In the genomic region with DNA sequence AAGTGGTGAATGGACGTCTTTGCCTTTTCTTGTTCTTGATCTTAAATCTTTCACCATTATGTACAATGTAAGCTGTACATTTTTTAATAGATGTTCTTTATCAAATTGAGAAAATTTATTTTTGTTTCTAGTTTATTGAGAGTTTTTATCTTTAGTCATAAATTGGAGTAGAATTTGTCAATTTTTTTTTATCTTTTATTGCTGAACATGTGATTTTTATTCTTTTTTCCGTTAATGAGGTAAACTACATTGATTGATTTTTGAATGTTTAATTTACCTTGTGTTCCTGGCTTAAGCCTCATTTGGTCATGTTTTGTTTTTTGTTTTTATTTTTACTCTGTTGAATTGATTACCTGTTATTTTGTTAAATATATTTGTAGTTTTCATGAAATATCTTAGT, we compare ENCODE assay signal across 24 cellular contexts.
"Had no signal": no experiment of that assay in that cellular context is flagged by ENCODE, and none has a peak within 500 bp of the region (broad histone marks: within the 10 kb centered on the region; RNA-seq: fewer than 3 reads in every experiment).

No MANE protein-coding gene starts in this region.

- H3K27ac ChIP-seq: left lung, lower lobe of right lung, neural progenitor cell, neutrophil, right atrium auricular region, right lobe of liver, suprapubic skin, transverse colon, upper lobe of left lung, vagina had no signal

- H3K9me3 ChIP-seq: neutrophil, right lobe of liver, suprapubic skin, vagina had no signal

- FAIRE-seq: keratinocyte had no signal

- H3K36me3 ChIP-seq: lower lobe of right lung, neural progenitor cell, neutrophil, right atrium auricular region, right lobe of liver had no signal

- DNase-seq: hippocampal formation; left colon; left lung; lower lobe of right lung; mammary epithelial cell; mesendoderm; naive B cell; natural killer cell; nephron progenitor cell; occipital lobe; right lobe of liver; stimulated activated CD4-positive, alpha-beta T cell treated with anti-CD3 and anti-CD28 coated beads, Interleukin-12 subunit alpha, Interleukin-12 subunit beta, amount 100 ng/mL, for 4 hours; stimulated activated CD4-positive, alpha-beta T cell treated with anti-CD3 and anti-CD28 coated beads, Interleukin-15, amount 100 ng/mL, for 24 hours; stimulated activated CD4-positive, alpha-beta T cell treated with anti-CD3 and anti-CD28 coated beads, Interleukin-4, amount 100 ng/mL, for 24 hours; stimulated activated naive CD4-positive, alpha-beta T cell; transverse colon; upper lobe of left lung had no signal

- H3K4me3 ChIP-seq: left lung, lower lobe of right lung, neural progenitor cell, right atrium auricular region, right lobe of liver, suprapubic skin, transverse colon, upper lobe of left lung, vagina had no signal

- H3K27me3 ChIP-seq: left lung, neural progenitor cell, neutrophil, right atrium auricular region, right lobe of liver, suprapubic skin, transverse colon, upper lobe of left lung, vagina had no signal

- H3K4me1 ChIP-seq: lower lobe of right lung, neural progenitor cell, right atrium auricular region, transverse colon, vagina had no signal

- ATAC-seq: left colon; left lung; lower lobe of right lung; natural killer cell; right lobe of liver; stimulated activated effector memory CD8-positive, alpha-beta T cell treated with anti-CD3 and anti-CD28 coated beads, Interleukin-12 subunit alpha, Interleukin-12 subunit beta, amount 100 ng/mL, for 72 hours had no signal
